ENCODE assay signal across 8 cellular contexts in the genomic region with DNA sequence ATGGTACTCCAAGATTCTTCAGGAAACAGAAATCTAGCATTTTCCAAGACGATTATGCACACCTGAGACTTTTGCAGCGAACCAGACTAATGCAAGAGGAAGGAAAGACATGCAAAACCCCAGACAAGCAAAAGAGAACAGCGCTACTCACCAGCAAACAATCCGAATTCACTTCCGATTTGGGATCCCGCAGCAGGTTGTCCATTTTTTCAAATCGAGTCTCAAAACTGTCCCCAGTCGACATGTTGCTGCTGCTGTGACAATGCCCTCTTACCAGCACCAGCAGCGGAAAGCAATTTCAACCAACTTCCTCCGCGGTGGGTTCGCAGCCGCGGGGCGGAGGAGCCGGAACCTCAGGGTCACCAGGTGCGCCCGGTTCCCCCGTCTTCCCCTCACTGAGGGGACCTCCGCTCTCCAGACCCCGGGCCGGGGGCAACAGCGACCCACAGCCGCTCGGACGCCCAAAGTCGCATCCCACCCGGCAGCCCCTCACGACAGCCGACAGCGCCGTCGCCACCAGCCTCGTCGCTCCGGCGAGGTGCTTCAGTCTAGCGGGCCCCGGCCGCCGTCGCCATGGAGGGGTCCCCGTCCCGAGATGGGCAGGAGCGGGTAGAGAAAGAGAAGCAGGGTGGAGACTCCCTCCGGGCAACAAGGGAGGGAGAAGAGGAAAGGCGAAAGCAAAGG. TPM values are rescaled to one million over a fixed set of nuclear protein-coding genes. Genes with fewer than 3 reads are reported as not detected.
DNase-seq lines count a peak whose midpoint lies in the region; ATAC-seq and TF ChIP-seq lines count a peak whose summit lies in the region.

No MANE protein-coding gene starts in this region.

- no peaks in the 10 kb centered on the region for H3K9me3 Mint-ChIP-seq in activated CD4-positive, alpha-beta T cell treated with anti-CD3 and anti-CD28 coated beads, Interleukin-2, amount 10 ng/mL, durations not matched to agents 24 days and 14 days

- no peak for TF ChIP-seq CTCF in GM13976 (IDR thresholded peaks at IDR 0.05; ENCODE audit: borderline replicate concordance, control extremely low read depth, extremely low read depth, insufficient read depth, missing control alignments)
- TF ChIP-seq CTCF in HEK293 (tag by site-specific recombination; IDR thresholded peaks at IDR 0.05), result no peak
- TF ChIP-seq CTCF in coronary artery (IDR thresholded peaks at IDR 0.05), result no peak
- TF ChIP-seq CTCF in right lobe of liver (IDR thresholded peaks at IDR 0.05), result no peak

- no peaks in the 10 kb centered on the region for H3K36me3 ChIP-seq in HEK293 (ENCODE audit: control insufficient read depth in 2 of 2, insufficient read depth in 1 of 2, low read length in 2 of 2)
- no peaks in the 10 kb centered on the region for H3K36me3 ChIP-seq in right lobe of liver

- intact Hi-C loops in activated CD4-positive, alpha-beta T cell treated with anti-CD3 and anti-CD28 coated beads, Interleukin-2, amount 10 ng/mL, durations not matched to agents 24 days and 14 days (cut with micrococcal nuclease), result loop anchor here (2.0 to 5.0 kb wide), 4 partner anchors 34 to 632 kb away; a partner anchor contains a TSS
- intact Hi-C loops in right lobe of liver (cut with DNase I), result loop anchor here in 1 of 2 donors (10.0 kb wide), 1 partner anchor 136 kb away; no protein-coding TSS in a partner anchor

- H3K27ac Mint-ChIP-seq in activated CD4-positive, alpha-beta T cell treated with anti-CD3 and anti-CD28 coated beads, Interleukin-2, amount 10 ng/mL, durations not matched to agents 24 days and 14 days, result peak overlapping the region; percentile 97

- no peak for TF ChIP-seq POLR2A in right lobe of liver (IDR thresholded peaks at IDR 0.05)

- H3K9me3 ChIP-seq in HEK293 (ENCODE audit: control insufficient read depth, insufficient read depth, low read depth, low read length) (no peaks in the 10 kb centered on the region), right lobe of liver (no peaks in the 10 kb centered on the region)

- no peaks in the 10 kb centered on the region for H3K27me3 ChIP-seq in right lobe of liver

- H3K36me3 Mint-ChIP-seq in activated CD4-positive, alpha-beta T cell treated with anti-CD3 and anti-CD28 coated beads, Interleukin-2, amount 10 ng/mL, durations not matched to agents 24 days and 14 days (ENCODE audit: low read depth), result peaks cover 9% of the 10 kb centered on the region

- WGBS in right lobe of liver (ENCODE audit: insufficient coverage, low coverage, low lambda C conversion rate, missing lambda C conversion rate), result 0% methylated on average over 23 of the region's 47 CpGs

- H3K4me3 Mint-ChIP-seq in activated CD4-positive, alpha-beta T cell treated with anti-CD3 and anti-CD28 coated beads, Interleukin-2, amount 10 ng/mL, durations not matched to agents 24 days and 14 days, result no peak overlapping the region

- H3K4me1 ChIP-seq in HEK293 (ENCODE audit: control insufficient read depth, insufficient read depth, low read length) (peaks cover 13% of the 10 kb centered on the region), right lobe of liver (peaks cover 0 to 39% (median 11%) of the 10 kb centered on the region in 4 donors)

- POLR2A ChIA-PET in HEK293 (lab: Yijun Ruan, JAX), result interaction anchor here (0.6 to 1.4 kb wide), 4 partner anchors 11 to 524 kb away, joined by 3 to 7 read pairs (median 5); no protein-coding TSS in a partner anchor

- in situ Hi-C loops in GM13976 (cut with MboI; ENCODE audit: low sequenced_read_pairs, unreplicated experiment), result no loop called here

- peaks cover 28% of the 10 kb centered on the region for H3K4me1 Mint-ChIP-seq in activated CD4-positive, alpha-beta T cell treated with anti-CD3 and anti-CD28 coated beads, Interleukin-2, amount 10 ng/mL, durations not matched to agents 24 days and 14 days

- CTCF ChIA-PET in HEK293 (lab: Yijun Ruan, JAX), result interaction anchor here (1.3 kb wide), 1 partner anchor 68 kb away, joined by 4 read pairs; no protein-coding TSS in a partner anchor

- H3K27me3 Mint-ChIP-seq in activated CD4-positive, alpha-beta T cell treated with anti-CD3 and anti-CD28 coated beads, Interleukin-2, amount 10 ng/mL, durations not matched to agents 24 days and 14 days, result no peaks in the 10 kb centered on the region

- H3K4me3 ChIP-seq in HEK293 (ENCODE audit: low read depth, low read length) (peak overlapping the region; percentile 62), coronary artery (peak overlapping the region; percentile 89), right lobe of liver (peak overlapping the region; percentile 88 to 94 (median 94))

- ATAC-seq in right lobe of liver, result peak; percentile 9 to 36 (median 24)

- DNase-seq in GM13976 (ENCODE audit: low spot score) (peak; percentile 36), NAMALWA (ENCODE audit: low spot score) (peak; percentile 80), coronary artery (ENCODE audit: low spot score) (peak; percentile 77), right lobe of liver (peak; percentile 61 to 75 (median 71)), NCI-H226 (no peak)
- peak; percentile 91 for DNase-seq in activated CD4-positive, alpha-beta T cell treated with anti-CD3 and anti-CD28 coated beads, Interleukin-2, amount 10 ng/mL, durations not matched to agents 24 days and 14 days
- DNase-seq in stimulated activated CD4-positive, alpha-beta T cell treated with anti-CD3 and anti-CD28 coated beads, TNF-alpha, amount 100 ng/mL, for 24 hours (ENCODE audit: low read depth in 3 of 3), result peak; percentile 22 to 58 (median 25)

- H3K27ac ChIP-seq in HEK293 (ENCODE audit: extremely low read depth, low read depth, low read length) (peak overlapping the region; percentile 98), coronary artery (peak overlapping the region; percentile 96 to 98), right lobe of liver (peak overlapping the region; percentile 84 to 98 (median 96))

TF ChIP-seq in HEK293, 187 proteins besides CTCF, POLR2A, EP300 and RAD21 (continues in another document):
- peak; percentile 71 for TF ChIP-seq ZNF335 (tag by site-specific recombination; conservative IDR thresholded peaks at IDR 0.05)
- peak; percentile 40; the same call in 1 of the 2 replicates for TF ChIP-seq ZNF394 (tag by site-specific recombination; IDR thresholded peaks at IDR 0.05; ENCODE audit: borderline replicate concordance)
- no peak for TF ChIP-seq ZNF621 (tag by site-specific recombination; IDR thresholded peaks at IDR 0.05)
- TF ChIP-seq, protein P1, sequence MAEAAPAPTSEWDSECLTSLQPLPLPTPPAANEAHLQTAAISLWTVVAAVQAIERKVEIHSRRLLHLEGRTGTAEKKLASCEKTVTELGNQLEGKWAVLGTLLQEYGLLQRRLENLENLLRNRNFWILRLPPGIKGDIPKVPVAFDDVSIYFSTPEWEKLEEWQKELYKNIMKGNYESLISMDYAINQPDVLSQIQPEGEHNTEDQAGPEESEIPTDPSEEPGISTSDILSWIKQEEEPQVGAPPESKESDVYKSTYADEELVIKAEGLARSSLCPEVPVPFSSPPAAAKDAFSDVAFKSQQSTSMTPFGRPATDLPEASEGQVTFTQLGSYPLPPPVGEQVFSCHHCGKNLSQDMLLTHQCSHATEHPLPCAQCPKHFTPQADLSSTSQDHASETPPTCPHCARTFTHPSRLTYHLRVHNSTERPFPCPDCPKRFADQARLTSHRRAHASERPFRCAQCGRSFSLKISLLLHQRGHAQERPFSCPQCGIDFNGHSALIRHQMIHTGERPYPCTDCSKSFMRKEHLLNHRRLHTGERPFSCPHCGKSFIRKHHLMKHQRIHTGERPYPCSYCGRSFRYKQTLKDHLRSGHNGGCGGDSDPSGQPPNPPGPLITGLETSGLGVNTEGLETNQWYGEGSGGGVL (tag by site-specific recombination; IDR thresholded peaks at IDR 0.05), result 0 out of 2 replicates have a peak, but pooled peaks have one; percentile 34
- TF ChIP-seq, protein P2, sequence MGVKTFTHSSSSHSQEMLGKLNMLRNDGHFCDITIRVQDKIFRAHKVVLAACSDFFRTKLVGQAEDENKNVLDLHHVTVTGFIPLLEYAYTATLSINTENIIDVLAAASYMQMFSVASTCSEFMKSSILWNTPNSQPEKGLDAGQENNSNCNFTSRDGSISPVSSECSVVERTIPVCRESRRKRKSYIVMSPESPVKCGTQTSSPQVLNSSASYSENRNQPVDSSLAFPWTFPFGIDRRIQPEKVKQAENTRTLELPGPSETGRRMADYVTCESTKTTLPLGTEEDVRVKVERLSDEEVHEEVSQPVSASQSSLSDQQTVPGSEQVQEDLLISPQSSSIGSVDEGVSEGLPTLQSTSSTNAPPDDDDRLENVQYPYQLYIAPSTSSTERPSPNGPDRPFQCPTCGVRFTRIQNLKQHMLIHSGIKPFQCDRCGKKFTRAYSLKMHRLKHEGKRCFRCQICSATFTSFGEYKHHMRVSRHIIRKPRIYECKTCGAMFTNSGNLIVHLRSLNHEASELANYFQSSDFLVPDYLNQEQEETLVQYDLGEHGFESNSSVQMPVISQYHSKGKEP (tag by site-specific recombination; IDR thresholded peaks at IDR 0.05), result no peak
- TF ChIP-seq FEZF1 (tag by site-specific recombination; IDR thresholded peaks at IDR 0.05), result peak; percentile 82
- TF ChIP-seq, protein P3, sequence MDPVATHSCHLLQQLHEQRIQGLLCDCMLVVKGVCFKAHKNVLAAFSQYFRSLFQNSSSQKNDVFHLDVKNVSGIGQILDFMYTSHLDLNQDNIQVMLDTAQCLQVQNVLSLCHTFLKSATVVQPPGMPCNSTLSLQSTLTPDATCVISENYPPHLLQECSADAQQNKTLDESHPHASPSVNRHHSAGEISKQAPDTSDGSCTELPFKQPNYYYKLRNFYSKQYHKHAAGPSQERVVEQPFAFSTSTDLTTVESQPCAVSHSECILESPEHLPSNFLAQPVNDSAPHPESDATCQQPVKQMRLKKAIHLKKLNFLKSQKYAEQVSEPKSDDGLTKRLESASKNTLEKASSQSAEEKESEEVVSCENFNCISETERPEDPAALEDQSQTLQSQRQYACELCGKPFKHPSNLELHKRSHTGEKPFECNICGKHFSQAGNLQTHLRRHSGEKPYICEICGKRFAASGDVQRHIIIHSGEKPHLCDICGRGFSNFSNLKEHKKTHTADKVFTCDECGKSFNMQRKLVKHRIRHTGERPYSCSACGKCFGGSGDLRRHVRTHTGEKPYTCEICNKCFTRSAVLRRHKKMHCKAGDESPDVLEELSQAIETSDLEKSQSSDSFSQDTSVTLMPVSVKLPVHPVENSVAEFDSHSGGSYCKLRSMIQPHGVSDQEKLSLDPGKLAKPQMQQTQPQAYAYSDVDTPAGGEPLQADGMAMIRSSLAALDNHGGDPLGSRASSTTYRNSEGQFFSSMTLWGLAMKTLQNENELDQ (tag by site-specific recombination; IDR thresholded peaks at IDR 0.05; ENCODE audit: low read depth), result no peak
- no peak for TF ChIP-seq YY2 (tag by site-specific recombination; IDR thresholded peaks at IDR 0.05)
- 0 out of 2 replicates have a peak, but pooled peaks have one; percentile 9 for TF ChIP-seq ZNF121 (tag by site-specific recombination; IDR thresholded peaks at IDR 0.05)
- TF ChIP-seq ZBTB20 (tag by site-specific recombination; IDR thresholded peaks at IDR 0.05), result peak; percentile 78; the same call in 1 of the 2 replicates
- 0 out of 2 replicates have a peak, but pooled peaks have one; percentile 25 for TF ChIP-seq ZEB2 (tag by site-specific recombination; IDR thresholded peaks at IDR 0.05)

RNA-seq across cellular contexts. Expression of a gene that starts 0.8 kb away (rescaled TPM):
- total RNA-seq in activated CD4-positive, alpha-beta T cell treated with anti-CD3 and anti-CD28 coated beads, Interleukin-2, amount 10 ng/mL, durations not matched to agents 24 days and 14 days, result 54.7 and 56.5 TPM in 2 replicates
- 10 to 100 TPM; 17.1 to 23.2 (median 21.6) TPM for total RNA-seq in right lobe of liver
